Comparison of ENCODE assay signal across 17 cellular contexts in the genomic region with DNA sequence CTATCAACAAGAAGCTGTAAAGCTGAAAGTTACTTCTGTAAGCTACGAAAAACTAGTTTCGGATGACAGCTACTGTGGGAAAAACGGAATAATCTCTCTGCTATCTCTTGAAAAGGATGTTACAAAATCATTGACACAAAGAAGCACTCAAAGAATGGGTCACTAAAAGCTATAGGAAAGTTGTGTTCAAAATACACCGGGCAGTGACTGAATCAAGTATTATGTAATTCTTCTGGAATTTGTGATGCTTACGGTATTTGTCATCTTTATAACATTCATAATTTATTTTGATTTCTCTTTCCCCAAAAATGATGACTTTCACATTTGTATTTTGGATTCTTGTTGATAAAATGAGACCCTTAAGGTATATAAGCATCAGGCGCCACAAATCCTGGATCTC.
DNase-seq lines count a peak whose midpoint lies in the region; ATAC-seq and TF ChIP-seq lines count a peak whose summit lies in the region.
"Had no signal": no experiment of that assay in that cellular context is flagged by ENCODE, and none has a peak within 500 bp of the region (broad histone marks: within the 10 kb centered on the region; RNA-seq: fewer than 3 reads in every experiment).

No MANE protein-coding gene starts in this region.

- DNase-seq in ELR (ENCODE audit: low read depth) (peak; percentile 87), RWPE1 (ENCODE audit: low spot score) (no peak), dermis blood vessel endothelial cell (peak; percentile 72), osteocyte (ENCODE audit: extremely low spot score, unreplicated experiment) (no peak), NCI-H2227 (lab: John Stamatoyannopoulos, UW; ENCODE audit: unreplicated experiment) (no peak), Calu3 (no peak)
- DNase-seq in activated T-cell treated with anti-CD3 and anti-CD28 coated beads, Interleukin-2, amount 50 U/mL, for 24 hours, result no peak
- DNase-seq: activated CD4-positive, alpha-beta T cell treated with anti-CD3 and anti-CD28 coated beads for 1 hour; activated naive CD8-positive, alpha-beta T cell treated with anti-CD3 and anti-CD28 coated beads, Interleukin-2, amount 10 ng/mL, durations not matched to agents 7 days and 5 days; activated T-cell treated with anti-CD3 and anti-CD28 coated beads for 4 hours; immature natural killer cell; Kasumi-1; mucosa of descending colon had no signal

- intact Hi-C loops in Calu3 (cut with micrococcal nuclease; ENCODE audit: unreplicated experiment), result no loop called here

- H3K36me3 Mint-ChIP-seq in osteocyte (ENCODE audit: unreplicated experiment) (no peaks in the 10 kb centered on the region), Calu3 (ENCODE audit: insufficient read depth, unreplicated experiment) (no peaks in the 10 kb centered on the region)
- no peaks in the 10 kb centered on the region for H3K36me3 Mint-ChIP-seq in activated T-cell treated with anti-CD3 and anti-CD28 coated beads, Interleukin-2, amount 50 U/mL, for 24 hours (ENCODE audit: low read depth)
- H3K36me3 Mint-ChIP-seq: immature natural killer cell had no signal

- no TSS peak for BruUV-seq in Calu3 (replicated peaks; lab: Mats Ljungman, UMichigan)

- CTCF ChIA-PET in RWPE1 (lab: Yijun Ruan, JAX), result no interaction called here
- CTCF ChIA-PET in Calu3 (lab: Charles Lee), result no interaction called here

- H3K4me1 Mint-ChIP-seq in osteocyte (ENCODE audit: unreplicated experiment) (peaks cover 56% of the 10 kb centered on the region), Calu3 (ENCODE audit: low read depth, unreplicated experiment) (peaks cover 61% of the 10 kb centered on the region)
- H3K4me1 Mint-ChIP-seq in activated T-cell treated with anti-CD3 and anti-CD28 coated beads, Interleukin-2, amount 50 U/mL, for 24 hours (ENCODE audit: low read depth), result peaks cover 47% of the 10 kb centered on the region

- H3K4me3 Mint-ChIP-seq in osteocyte (ENCODE audit: unreplicated experiment), result peak overlapping the region; percentile 51
- H3K4me3 Mint-ChIP-seq in activated T-cell treated with anti-CD3 and anti-CD28 coated beads, Interleukin-2, amount 50 U/mL, for 24 hours, result no peak overlapping the region
- no peak overlapping the region for H3K4me3 Mint-ChIP-seq in Calu3 (ENCODE audit: low read depth, unreplicated experiment)
- H3K4me3 Mint-ChIP-seq: activated naive CD8-positive, alpha-beta T cell treated with anti-CD3 and anti-CD28 coated beads, Interleukin-2, amount 10 ng/mL, durations not matched to agents 7 days and 5 days; dendritic cell treated with granulocyte-macrophage colony-stimulating factor and Interleukin-4, amounts not matched to agents 40 ng/mL and 50 ng/mL, for 4 days; immature natural killer cell had no signal

- TF ChIP-seq CTCF in RWPE1 (conservative IDR thresholded peaks at IDR 0.05; ENCODE audit: low read depth) (no peak), osteocyte (IDR thresholded peaks at IDR 0.05) (no peak), Calu3 (IDR thresholded peaks at IDR 0.05; ENCODE audit: unreplicated experiment) (no peak)

- H3K9me3 Mint-ChIP-seq in osteocyte (ENCODE audit: unreplicated experiment) (no peaks in the 10 kb centered on the region), Calu3 (ENCODE audit: low read depth, unreplicated experiment) (no peaks in the 10 kb centered on the region)
- H3K9me3 Mint-ChIP-seq in activated T-cell treated with anti-CD3 and anti-CD28 coated beads, Interleukin-2, amount 50 U/mL, for 24 hours, result no peaks in the 10 kb centered on the region
- H3K9me3 Mint-ChIP-seq: activated naive CD8-positive, alpha-beta T cell treated with anti-CD3 and anti-CD28 coated beads, Interleukin-2, amount 10 ng/mL, durations not matched to agents 7 days and 5 days; dendritic cell treated with granulocyte-macrophage colony-stimulating factor and Interleukin-4, amounts not matched to agents 40 ng/mL and 50 ng/mL, for 4 days; immature natural killer cell had no signal

- POLR2A ChIA-PET in RWPE1 (lab: Yijun Ruan, JAX; ENCODE audit: low non-redundant PET), result interaction anchor here (0.6 kb wide), 1 partner anchor 307 kb away, joined by 9 read pairs; no protein-coding TSS in a partner anchor

- H3K27me3 Mint-ChIP-seq in osteocyte (ENCODE audit: unreplicated experiment) (no peaks in the 10 kb centered on the region), Calu3 (ENCODE audit: unreplicated experiment) (no peaks in the 10 kb centered on the region)
- H3K27me3 Mint-ChIP-seq in activated T-cell treated with anti-CD3 and anti-CD28 coated beads, Interleukin-2, amount 50 U/mL, for 24 hours, result no peaks in the 10 kb centered on the region
- H3K27me3 Mint-ChIP-seq: activated naive CD8-positive, alpha-beta T cell treated with anti-CD3 and anti-CD28 coated beads, Interleukin-2, amount 10 ng/mL, durations not matched to agents 7 days and 5 days; dendritic cell treated with granulocyte-macrophage colony-stimulating factor and Interleukin-4, amounts not matched to agents 40 ng/mL and 50 ng/mL, for 4 days had no signal

- ATAC-seq in GM18517 (IDR thresholded peaks at IDR 0.05; ENCODE audit: unreplicated experiment), result no peak
- ATAC-seq: mucosa of descending colon had no signal

- H3K27ac Mint-ChIP-seq in osteocyte (ENCODE audit: unreplicated experiment) (peak overlapping the region; percentile 89), Calu3 (ENCODE audit: unreplicated experiment) (no peak overlapping the region)
- H3K27ac Mint-ChIP-seq in activated T-cell treated with anti-CD3 and anti-CD28 coated beads, Interleukin-2, amount 50 U/mL, for 24 hours, result no peak overlapping the region
- H3K27ac Mint-ChIP-seq: activated naive CD8-positive, alpha-beta T cell treated with anti-CD3 and anti-CD28 coated beads, Interleukin-2, amount 10 ng/mL, durations not matched to agents 7 days and 5 days; dendritic cell treated with granulocyte-macrophage colony-stimulating factor and Interleukin-4, amounts not matched to agents 40 ng/mL and 50 ng/mL, for 4 days had no signal

- peak overlapping the region; percentile 73 for H3K27ac ChIP-seq in RWPE1
- H3K27ac ChIP-seq: BLaER1, prostate gland had no signal

Comparison
In these comparisons a context has a peak if more than half of its experiments do, and no peak if none do; other contexts are left out.
1. DNase-seq: peak in ELR (single experiment) and dermis blood vessel endothelial cell (single experiment); none in RWPE1 (single experiment), osteocyte (single experiment), activated T-cell treated with anti-CD3 and anti-CD28 coated beads, Interleukin-2, amount 50 U/mL, for 24 hours (single experiment), NCI-H2227 (single experiment) and Calu3 (single experiment).